8 cellular contexts compared by ENCODE assay signal in the genomic region with DNA sequence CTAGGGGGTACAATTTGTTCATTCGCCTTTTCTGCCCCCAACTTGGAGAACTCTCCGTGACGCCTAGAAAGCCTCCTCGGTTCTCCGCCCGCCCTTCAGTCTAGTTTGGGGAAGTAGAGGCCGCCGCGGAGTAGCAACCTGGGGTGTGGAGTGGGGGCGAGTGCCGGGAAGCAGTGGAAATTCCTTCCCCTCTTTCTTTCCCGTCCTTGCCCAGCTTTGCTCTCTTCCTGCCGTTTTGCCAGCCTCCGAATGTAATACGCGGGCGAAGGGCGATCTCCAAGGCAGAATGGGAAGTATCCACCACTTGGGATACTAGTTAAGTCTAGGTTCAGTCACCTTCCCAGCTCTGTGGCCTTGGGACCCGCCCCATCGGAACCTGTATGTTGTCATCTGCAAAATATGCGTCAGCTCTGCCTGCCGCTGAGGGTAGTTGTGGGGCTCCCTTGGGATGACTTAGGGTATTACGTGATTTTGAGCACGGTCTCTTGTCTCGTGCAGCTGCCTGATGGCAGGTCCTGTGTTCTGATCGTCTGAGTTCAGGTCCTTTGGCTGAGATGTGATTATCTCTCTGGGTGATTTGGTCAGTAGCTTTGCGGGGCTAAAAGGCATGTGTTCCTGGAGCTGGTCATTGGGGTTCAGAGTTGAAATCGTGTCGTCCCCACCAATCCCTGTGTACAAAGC. TPM values are rescaled to one million over a fixed set of nuclear protein-coding genes. Genes with fewer than 3 reads are reported as not detected.
DNase-seq lines count a peak whose midpoint lies in the region; ATAC-seq, FAIRE-seq and TF ChIP-seq lines count a peak whose summit lies in the region.

No MANE protein-coding gene starts in this region.

- H3K9me3 Mint-ChIP-seq in IgD-negative memory B cell (no peaks in the 10 kb centered on the region), type B pancreatic cell (no peaks in the 10 kb centered on the region)

- peak overlapping the region; percentile 100 for H2AFZ ChIP-seq in DND-41 (ENCODE audit: low read depth, low read length)

- no peak for FAIRE-seq in pancreas (lab: Jason Lieb, UNC)

- intact Hi-C loops in pancreas (cut with DNase I) = no loop called here

- peak; percentile 53 for DNase-seq in DND-41
- peak; percentile 50 to 68 for DNase-seq in SHP77 (lab: John Stamatoyannopoulos, UW)
- peak; percentile 90 for DNase-seq in activated effector memory CD4-positive, alpha-beta T cell treated with anti-CD3 and anti-CD28 coated beads, Interleukin-2, amount 50 U/mL, for 16 hours
- DNase-seq in glomerular visceral epithelial cell (ENCODE audit: extremely low spot score) = peak; percentile 93
- peak; percentile 50 to 71 (median 64) for DNase-seq in pancreas
- DNase-seq in type B pancreatic cell (ENCODE audit: extremely low spot score, unreplicated experiment) = peak; percentile 71

- no peaks in the 10 kb centered on the region for H3K27me3 ChIP-seq in DND-41 (ENCODE audit: insufficient read depth, low read length, poor library complexity)
- H3K27me3 ChIP-seq in pancreas = no peaks in the 10 kb centered on the region

- H3K4me1 ChIP-seq in DND-41 (ENCODE audit: insufficient read depth, low read length) (peaks cover 26% of the 10 kb centered on the region), pancreas (peaks cover 0 to 5% (median 0%) of the 10 kb centered on the region in 3 donors)

- WGBS in pancreas, 2 donors = 2 to 3% methylated on average over 29 of the region's 29 CpGs

- H3K4me3 Mint-ChIP-seq in IgD-negative memory B cell = peak overlapping the region; percentile 87 to 97 (median 96)
- peak overlapping the region; percentile 97 for H3K4me3 Mint-ChIP-seq in type B pancreatic cell

- peak overlapping the region; percentile 99 for H3K4me2 ChIP-seq in DND-41 (ENCODE audit: insufficient read depth, low read length)

- no peaks in the 10 kb centered on the region for H3K36me3 ChIP-seq in DND-41 (ENCODE audit: insufficient read depth, low read length)
- H3K36me3 ChIP-seq in pancreas = no peaks in the 10 kb centered on the region

- ATAC-seq in DND-41 (ENCODE audit: insufficient read depth, low read depth) (peak; percentile 50), GM21619 (IDR thresholded peaks at IDR 0.05; ENCODE audit: unreplicated experiment) (peak; percentile 74), pancreas (peak; percentile 62 to 82 (median 70))

- H3K36me3 Mint-ChIP-seq in IgD-negative memory B cell (peaks cover 2% of the 10 kb centered on the region), type B pancreatic cell (no peaks in the 10 kb centered on the region)

- H3K27ac ChIP-seq in DND-41 (ENCODE audit: low read length) (peak overlapping the region; percentile 59), pancreas (peak overlapping the region in 3 of 4 donors; percentile 22 to 63 (median 46))

- H3K4me1 Mint-ChIP-seq in IgD-negative memory B cell (peaks cover 9 to 18% (median 10%) of the 10 kb centered on the region in 3 donors), type B pancreatic cell (ENCODE audit: unreplicated experiment) (peaks cover 18% of the 10 kb centered on the region)

- H3K4me3 ChIP-seq in DND-41 (ENCODE audit: low read depth in 1 of 2, low read length in 2 of 2) (peak overlapping the region; percentile 38 to 82; a peak in 3 of 4 replicates), pancreas (peak overlapping the region; percentile 47 to 73 (median 58))

- H3K9ac ChIP-seq in DND-41 (ENCODE audit: low read depth, low read length) = peak overlapping the region; percentile 67

- TF ChIP-seq CTCF in DND-41 (IDR thresholded peaks at IDR 0.05; ENCODE audit: borderline replicate concordance, extremely low read depth, low read length, poor library complexity, severe bottlenecking) (no peak), pancreas (IDR thresholded peaks at IDR 0.05) (no peak), type B pancreatic cell (conservative IDR thresholded peaks at IDR 0.05) (no peak)

- peaks cover 7% of the 10 kb centered on the region for H3K27me3 Mint-ChIP-seq in IgD-negative memory B cell
- H3K27me3 Mint-ChIP-seq in type B pancreatic cell = peaks cover 28% of the 10 kb centered on the region

- peak overlapping the region; percentile 90 to 99 (median 96) for H3K27ac Mint-ChIP-seq in IgD-negative memory B cell
- H3K27ac Mint-ChIP-seq in type B pancreatic cell = peak overlapping the region; percentile 97

- H3K79me2 ChIP-seq in DND-41 (ENCODE audit: insufficient read depth, low read length) = peaks cover 7% of the 10 kb centered on the region; the same call in 1 of the 2 replicates

- H4K20me1 ChIP-seq in DND-41 (ENCODE audit: insufficient read depth, low read length) = no peaks in the 10 kb centered on the region

- H3K9me3 ChIP-seq in DND-41 (ENCODE audit: insufficient read depth, low read length, severe bottlenecking) (no peaks in the 10 kb centered on the region), pancreas (no peaks in the 10 kb centered on the region)

RNA-seq across cellular contexts. Expression of a gene that starts 0.7 kb away (rescaled TPM):
- polyA plus RNA-seq in IgD-negative memory B cell = 3.4 TPM
- total RNA-seq in pancreas = 100 to 1,000 TPM in 2 of 6 donors, 10 to 100 TPM in 4; 47.0 to 193 (median 75.3) TPM
- 100 to 1,000 TPM in 1 of 2 donors, 10 to 100 TPM in 1; 93.3 to 242 TPM for polyA plus RNA-seq in pancreas
- 116 and 135 TPM in 2 replicates for total RNA-seq in type B pancreatic cell (ENCODE audit: low replicate concordance)

Comparison
In these comparisons a context has a peak if more than half of its experiments do, and no peak if none do; other contexts are left out.
1. Peak in every context shown above with its lines: DNase-seq, ATAC-seq, H3K4me3 ChIP-seq and H3K27ac ChIP-seq.